ENCODE assay signal across 20 cellular contexts in the genomic region with DNA sequence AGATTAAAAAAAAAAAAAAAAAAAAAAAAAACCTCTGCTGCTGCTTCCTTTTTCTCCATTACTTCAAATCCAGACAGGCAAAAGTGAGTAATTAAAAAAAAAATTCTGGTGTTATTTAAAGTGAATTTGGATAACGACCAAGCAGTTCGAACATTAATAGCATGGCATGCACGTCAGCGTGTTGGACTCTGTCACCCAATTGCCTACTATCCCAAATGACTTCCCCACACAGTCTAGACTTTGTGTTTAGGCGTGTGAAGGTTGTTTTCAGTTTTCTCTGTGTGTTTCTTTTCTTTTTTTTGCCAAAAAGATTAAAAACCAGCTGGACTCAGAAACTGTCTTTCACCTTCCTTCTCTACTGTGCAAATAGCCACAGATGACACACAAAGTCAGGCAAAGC.
DNase-seq lines count a peak whose midpoint lies in the region; ATAC-seq and FAIRE-seq lines count a peak whose summit lies in the region.
"Had no signal": no experiment of that assay in that cellular context is flagged by ENCODE, and none has a peak within 500 bp of the region (broad histone marks: within the 10 kb centered on the region; RNA-seq: fewer than 3 reads in every experiment).

No MANE protein-coding gene starts in this region.

- FAIRE-seq in small intestine (lab: Jason Lieb, UNC): no peak
- FAIRE-seq: A549, D721Med, G401.6, GM12891, GM19239 had no signal

- no peaks in the 10 kb centered on the region for H3K27me3 ChIP-seq in small intestine (ENCODE audit: control insufficient read depth in 2 of 2, insufficient read depth in 2 of 2, low read length in 2 of 2)
- H3K27me3 ChIP-seq: BLaER1 treated with 17β-estradiol and CSF1 and Interleukin-3, amounts not matched to agents 10 nM and 100 nM had no signal

- DNase-seq in left cardiac atrium (no peak), Right ventricle myocardium superior (no peak), small intestine (peak; percentile 74), hippocampal formation (lab: John Stamatoyannopoulos, UW) (no peak), NCI-H748 treated with DMSO at 0.1 percent for 48 hours (lab: John Stamatoyannopoulos, UW) (no peak)
- DNase-seq: AML-193; Caco-2; Calu3; CD4-positive, alpha-beta T cell; CD8-positive, alpha-beta T cell; DMS79 treated with DMSO at 0.1 percent for 48 hours; GF-D8 had no signal

- no peak overlapping the region for H3K4me3 ChIP-seq in small intestine (ENCODE audit: low read depth in 1 of 2, low read length in 2 of 2)
- H3K4me3 ChIP-seq: A549; BLaER1 treated with 17β-estradiol and CSF1 and Interleukin-3, amounts not matched to agents 10 nM and 100 nM had no signal

- ATAC-seq in left cardiac atrium (peak; percentile 19 to 69), Right ventricle myocardium superior (ENCODE audit: poor library complexity) (no peak)
- ATAC-seq: A549; CD8-positive, alpha-beta T cell had no signal

- 17 to 53% (median 43%) methylated on average over 5 of the region's 5 CpGs for WGBS in small intestine, 3 donors

- no peak overlapping the region for H3K27ac ChIP-seq in small intestine (ENCODE audit: low read depth in 1 of 2, low read length in 1 of 2)
- H3K27ac ChIP-seq: 22Rv1; A549; BLaER1 treated with 17β-estradiol and CSF1 and Interleukin-3, amounts not matched to agents 10 nM and 100 nM; C4-2B had no signal

- H3K4me1 ChIP-seq in small intestine (ENCODE audit: control insufficient read depth in 2 of 2, insufficient read depth in 1 of 2, low read depth in 1 of 2, low read length in 1 of 2): no peaks in the 10 kb centered on the region
- H3K4me1 ChIP-seq: A549, Caco-2 had no signal

- intact Hi-C loops in left cardiac atrium (cut with DNase I): no loop called here
- intact Hi-C loops in Right ventricle myocardium superior (cut with DNase I): no loop called here

- H3K9me3 ChIP-seq in small intestine (ENCODE audit: control insufficient read depth, low read depth): no peaks in the 10 kb centered on the region
- H3K9me3 ChIP-seq: BLaER1 treated with 17β-estradiol and CSF1 and Interleukin-3, amounts not matched to agents 10 nM and 100 nM; Caco-2 had no signal

- H3K36me3 ChIP-seq in small intestine (ENCODE audit: control insufficient read depth in 2 of 2, insufficient read depth in 2 of 2, low read length in 2 of 2): no peaks in the 10 kb centered on the region
- H3K36me3 ChIP-seq: BLaER1 treated with 17β-estradiol and CSF1 and Interleukin-3, amounts not matched to agents 10 nM and 100 nM had no signal
